In the genomic region with DNA sequence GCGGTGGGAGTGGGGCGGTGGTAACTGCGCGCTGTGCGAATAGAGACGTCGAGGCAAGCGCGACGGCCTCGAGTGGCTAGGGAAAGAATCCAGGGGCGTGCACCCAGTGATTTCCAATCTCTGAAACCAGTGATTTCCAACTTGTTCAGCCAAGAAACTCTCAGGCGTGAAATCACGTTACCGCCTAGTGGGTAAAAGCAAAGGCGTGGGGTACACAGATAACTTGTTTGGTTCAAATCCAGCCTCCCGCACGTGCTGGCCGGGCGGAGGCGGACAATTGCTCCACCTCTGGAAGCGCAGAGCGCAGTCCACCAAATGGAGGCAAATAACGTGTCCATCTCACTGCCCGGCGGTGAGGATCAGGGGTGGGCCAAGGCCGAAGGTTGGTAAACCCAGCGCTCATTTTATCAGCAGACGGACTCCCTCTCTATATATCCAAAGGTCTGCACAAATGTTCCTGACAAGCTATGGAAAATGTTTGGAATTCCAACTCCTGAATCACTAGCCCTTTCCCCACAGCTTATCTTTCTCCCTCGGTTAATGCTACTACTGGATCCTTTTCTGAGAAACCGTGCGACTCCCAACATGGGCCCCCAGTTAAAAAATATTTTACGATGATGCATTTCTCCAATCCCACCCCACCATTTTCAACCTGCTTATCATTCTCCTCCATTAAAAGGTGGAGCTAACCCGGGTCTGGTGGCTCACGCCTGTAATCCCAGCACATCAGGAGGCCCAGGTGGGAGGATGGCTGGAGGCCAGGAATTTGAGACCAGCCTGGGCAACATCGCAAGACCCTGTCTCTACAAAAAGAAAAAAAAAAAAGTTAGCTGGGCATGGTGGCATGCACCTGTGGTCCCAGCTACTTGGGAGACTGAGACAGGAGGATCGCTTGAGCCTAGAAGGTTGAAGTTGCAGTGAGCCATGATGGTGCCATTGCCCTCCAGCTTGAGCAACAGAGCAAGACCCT, we compare ENCODE assay signal across 1 cellular context.
A peak's percentile ranks its signal among the peaks of the same experiment; 100 is the strongest.
TF ChIP-seq lines count a peak whose summit lies in the region.

No MANE protein-coding gene starts in this region.

TF ChIP-seq in HepG2, 621 proteins besides CTCF, POLR2A, EP300 and RAD21 (continues in another document):
- 0 out of 2 replicates have a peak, but pooled peaks have one; percentile 66 for TF ChIP-seq ZNF547 (CRISPR knock-in tag; IDR thresholded peaks at IDR 0.05)
- TF ChIP-seq TARDBP (CRISPR knock-in tag; IDR thresholded peaks at IDR 0.05) = no peak
- peak; percentile 65 for TF ChIP-seq ZSCAN25 (CRISPR knock-in tag; IDR thresholded peaks at IDR 0.05)
- TF ChIP-seq, protein P1, sequence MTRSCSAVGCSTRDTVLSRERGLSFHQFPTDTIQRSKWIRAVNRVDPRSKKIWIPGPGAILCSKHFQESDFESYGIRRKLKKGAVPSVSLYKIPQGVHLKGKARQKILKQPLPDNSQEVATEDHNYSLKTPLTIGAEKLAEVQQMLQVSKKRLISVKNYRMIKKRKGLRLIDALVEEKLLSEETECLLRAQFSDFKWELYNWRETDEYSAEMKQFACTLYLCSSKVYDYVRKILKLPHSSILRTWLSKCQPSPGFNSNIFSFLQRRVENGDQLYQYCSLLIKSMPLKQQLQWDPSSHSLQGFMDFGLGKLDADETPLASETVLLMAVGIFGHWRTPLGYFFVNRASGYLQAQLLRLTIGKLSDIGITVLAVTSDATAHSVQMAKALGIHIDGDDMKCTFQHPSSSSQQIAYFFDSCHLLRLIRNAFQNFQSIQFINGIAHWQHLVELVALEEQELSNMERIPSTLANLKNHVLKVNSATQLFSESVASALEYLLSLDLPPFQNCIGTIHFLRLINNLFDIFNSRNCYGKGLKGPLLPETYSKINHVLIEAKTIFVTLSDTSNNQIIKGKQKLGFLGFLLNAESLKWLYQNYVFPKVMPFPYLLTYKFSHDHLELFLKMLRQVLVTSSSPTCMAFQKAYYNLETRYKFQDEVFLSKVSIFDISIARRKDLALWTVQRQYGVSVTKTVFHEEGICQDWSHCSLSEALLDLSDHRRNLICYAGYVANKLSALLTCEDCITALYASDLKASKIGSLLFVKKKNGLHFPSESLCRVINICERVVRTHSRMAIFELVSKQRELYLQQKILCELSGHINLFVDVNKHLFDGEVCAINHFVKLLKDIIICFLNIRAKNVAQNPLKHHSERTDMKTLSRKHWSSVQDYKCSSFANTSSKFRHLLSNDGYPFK (CRISPR knock-in tag; IDR thresholded peaks at IDR 0.05; ENCODE audit: borderline replicate concordance) = no peak; the same call in none of the 2 replicates
- TF ChIP-seq HNRNPH1 (optimal IDR thresholded peaks at IDR 0.05; ENCODE audit: low read depth, low read length) = no peak
- peak; percentile 56; the same call in 1 of the 2 replicates for TF ChIP-seq ZNF296 (CRISPR knock-in tag; conservative IDR thresholded peaks at IDR 0.05)
- no peak for TF ChIP-seq ZNF646 (CRISPR knock-in tag; IDR thresholded peaks at IDR 0.05)
- TF ChIP-seq TSC22D2 (CRISPR knock-in tag; IDR thresholded peaks at IDR 0.05; ENCODE audit: borderline replicate concordance) = no peak
- TF ChIP-seq THAP11 (CRISPR knock-in tag; IDR thresholded peaks at IDR 0.05) = no peak; the same call in 1 of the 2 replicates
- no peak for TF ChIP-seq NFE2L1 (CRISPR knock-in tag; IDR thresholded peaks at IDR 0.05; ENCODE audit: borderline replicate concordance)
- peak; percentile 42; the same call in 1 of the 2 replicates for TF ChIP-seq ZNF331 (CRISPR knock-in tag; IDR thresholded peaks at IDR 0.05)
- TF ChIP-seq ZNF839 (CRISPR knock-in tag; IDR thresholded peaks at IDR 0.05; ENCODE audit: borderline replicate concordance) = no peak
- no peak for TF ChIP-seq JDP2 (CRISPR knock-in tag; IDR thresholded peaks at IDR 0.05; ENCODE audit: borderline replicate concordance)
- peak; percentile 48; the same call in 1 of the 2 replicates for TF ChIP-seq MEF2D (CRISPR knock-in tag; IDR thresholded peaks at IDR 0.05)
- TF ChIP-seq ZBTB21 (CRISPR knock-in tag; IDR thresholded peaks at IDR 0.05) = no peak
- TF ChIP-seq DRAP1 (CRISPR knock-in tag; IDR thresholded peaks at IDR 0.05) = no peak
- TF ChIP-seq, protein P2, sequence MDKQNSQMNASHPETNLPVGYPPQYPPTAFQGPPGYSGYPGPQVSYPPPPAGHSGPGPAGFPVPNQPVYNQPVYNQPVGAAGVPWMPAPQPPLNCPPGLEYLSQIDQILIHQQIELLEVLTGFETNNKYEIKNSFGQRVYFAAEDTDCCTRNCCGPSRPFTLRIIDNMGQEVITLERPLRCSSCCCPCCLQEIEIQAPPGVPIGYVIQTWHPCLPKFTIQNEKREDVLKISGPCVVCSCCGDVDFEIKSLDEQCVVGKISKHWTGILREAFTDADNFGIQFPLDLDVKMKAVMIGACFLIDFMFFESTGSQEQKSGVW (CRISPR knock-in tag; IDR thresholded peaks at IDR 0.05; ENCODE audit: borderline replicate concordance) = no peak
- no peak for TF ChIP-seq FOXP1 (IDR thresholded peaks at IDR 0.05)
- peak; percentile 42; the same call in 1 of the 2 replicates for TF ChIP-seq FOXP1 (CRISPR knock-in tag; IDR thresholded peaks at IDR 0.05)
- TF ChIP-seq JUN (CRISPR knock-in tag; IDR thresholded peaks at IDR 0.05) = peak; percentile 50; the same call in 1 of the 2 replicates
- TF ChIP-seq NFIC (IDR thresholded peaks at IDR 0.05; ENCODE audit: low read length) = no peak
- TF ChIP-seq SNRNP70 (IDR thresholded peaks at IDR 0.05; ENCODE audit: low read depth, low read length) = no peak
- no peak for TF ChIP-seq TRIM22 (IDR thresholded peaks at IDR 0.05)
- no peak for TF ChIP-seq RFX1 (IDR thresholded peaks at IDR 0.05)
- TF ChIP-seq AKAP8 (CRISPR knock-in tag; IDR thresholded peaks at IDR 0.05) = no peak
- no peak for TF ChIP-seq ZBTB8A (CRISPR knock-in tag; IDR thresholded peaks at IDR 0.05; ENCODE audit: borderline replicate concordance, low read depth)
- no peak for TF ChIP-seq THYN1 (CRISPR knock-in tag; IDR thresholded peaks at IDR 0.05; ENCODE audit: borderline replicate concordance, low read depth)
- TF ChIP-seq TAF15 (IDR thresholded peaks at IDR 0.05; ENCODE audit: low read depth, low read length, poor library complexity, severe bottlenecking) = no peak
- TF ChIP-seq MTF2 (CRISPR knock-in tag; IDR thresholded peaks at IDR 0.05; ENCODE audit: borderline replicate concordance) = no peak
- no peak for TF ChIP-seq CENPT (CRISPR knock-in tag; IDR thresholded peaks at IDR 0.05; ENCODE audit: low read depth)
- TF ChIP-seq SOX6 (IDR thresholded peaks at IDR 0.05) = no peak
- TF ChIP-seq SOX6 (CRISPR knock-in tag; IDR thresholded peaks at IDR 0.05) = peak; percentile 45; the same call in 1 of the 2 replicates
- no peak for TF ChIP-seq NR0B2 (CRISPR knock-in tag; IDR thresholded peaks at IDR 0.05)
- no peak for TF ChIP-seq BRD4 (CRISPR knock-in tag; IDR thresholded peaks at IDR 0.05)
- TF ChIP-seq DNMT3B (CRISPR knock-in tag; conservative IDR thresholded peaks at IDR 0.05) = peak; percentile 59; the same call in 1 of the 2 replicates
- TF ChIP-seq ZBTB7B (CRISPR knock-in tag; IDR thresholded peaks at IDR 0.05) = no peak
- TF ChIP-seq DMTF1 (CRISPR knock-in tag; IDR thresholded peaks at IDR 0.05) = no peak
- TF ChIP-seq ZSCAN9 (CRISPR knock-in tag; IDR thresholded peaks at IDR 0.05; ENCODE audit: borderline replicate concordance) = peak; percentile 70
- no peak for TF ChIP-seq PHF5A (CRISPR knock-in tag; IDR thresholded peaks at IDR 0.05; ENCODE audit: low read depth, unreplicated experiment)
- 0 out of 2 replicates have a peak, but pooled peaks have one; percentile 34 for TF ChIP-seq ZNF572 (CRISPR knock-in tag; IDR thresholded peaks at IDR 0.05)
- TF ChIP-seq IKZF1 (IDR thresholded peaks at IDR 0.05) = no peak
- no peak for TF ChIP-seq SRSF9 (IDR thresholded peaks at IDR 0.05; ENCODE audit: borderline replicate concordance, insufficient read depth, low read depth, low read length, poor library complexity, severe bottlenecking)
- no peak for TF ChIP-seq ZNF337 (CRISPR knock-in tag; IDR thresholded peaks at IDR 0.05; ENCODE audit: borderline replicate concordance, low read depth)
- peak; percentile 38; the same call in 1 of the 2 replicates for TF ChIP-seq HNF4A (CRISPR knock-in tag; IDR thresholded peaks at IDR 0.05)
- TF ChIP-seq GATA4 (IDR thresholded peaks at IDR 0.05; ENCODE audit: borderline replicate concordance, low read depth) = no peak
- TF ChIP-seq, protein P3, sequence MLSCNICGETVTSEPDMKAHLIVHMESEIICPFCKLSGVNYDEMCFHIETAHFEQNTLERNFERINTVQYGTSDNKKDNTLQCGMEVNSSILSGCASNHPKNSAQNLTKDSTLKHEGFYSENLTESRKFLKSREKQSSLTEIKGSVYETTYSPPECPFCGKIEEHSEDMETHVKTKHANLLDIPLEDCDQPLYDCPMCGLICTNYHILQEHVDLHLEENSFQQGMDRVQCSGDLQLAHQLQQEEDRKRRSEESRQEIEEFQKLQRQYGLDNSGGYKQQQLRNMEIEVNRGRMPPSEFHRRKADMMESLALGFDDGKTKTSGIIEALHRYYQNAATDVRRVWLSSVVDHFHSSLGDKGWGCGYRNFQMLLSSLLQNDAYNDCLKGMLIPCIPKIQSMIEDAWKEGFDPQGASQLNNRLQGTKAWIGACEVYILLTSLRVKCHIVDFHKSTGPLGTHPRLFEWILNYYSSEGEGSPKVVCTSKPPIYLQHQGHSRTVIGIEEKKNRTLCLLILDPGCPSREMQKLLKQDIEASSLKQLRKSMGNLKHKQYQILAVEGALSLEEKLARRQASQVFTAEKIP (CRISPR knock-in tag; IDR thresholded peaks at IDR 0.05; ENCODE audit: borderline replicate concordance) = no peak
- TF ChIP-seq ZFAT (CRISPR knock-in tag; conservative IDR thresholded peaks at IDR 0.05) = no peak
